ENCODE assay signal across 26 cellular contexts in the genomic region with DNA sequence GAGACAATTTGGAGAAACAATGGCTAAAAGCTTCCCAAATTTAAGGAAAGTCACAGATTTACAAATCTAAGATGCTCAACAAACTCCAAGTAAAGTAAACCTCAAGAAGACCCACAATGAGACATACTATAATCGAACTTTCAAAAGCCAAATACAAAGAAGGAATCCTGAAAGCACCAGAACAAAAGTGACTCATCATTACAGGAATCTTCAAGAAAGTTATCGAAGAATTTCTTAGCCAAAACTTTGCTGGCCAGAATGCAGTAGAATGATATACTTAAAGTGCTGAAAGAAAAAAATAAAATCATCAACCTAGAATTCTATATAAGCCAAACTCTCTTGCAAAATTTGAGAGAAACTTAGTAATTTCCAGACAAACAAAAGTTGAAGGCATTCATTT.
"Had no signal": no experiment of that assay in that cellular context is flagged by ENCODE, and none has a peak within 500 bp of the region (broad histone marks: within the 10 kb centered on the region; RNA-seq: fewer than 3 reads in every experiment).

No MANE protein-coding gene starts in this region.

- H2AFZ ChIP-seq: hepatocyte had no signal

- H3K27me3 ChIP-seq: dorsolateral prefrontal cortex, foreskin keratinocyte, gastroesophageal sphincter, heart left ventricle, hepatocyte, left lung, neutrophil, pancreas, right lobe of liver, suprapubic skin, transverse colon, upper lobe of right lung, uterus had no signal

- DNase-seq: dorsolateral prefrontal cortex; effector CD8-positive, alpha-beta T cell; endodermal cell; foreskin keratinocyte; heart left ventricle; left cardiac atrium; left lung; mesenchymal stem cell; mucosa of descending colon; naive B cell; pancreas; right lobe of liver; small intestine; stimulated activated CD4-positive, alpha-beta T cell treated with anti-CD3 and anti-CD28 coated beads, Interleukin-15, amount 100 ng/mL, for 24 hours; stimulated activated CD4-positive, alpha-beta T cell treated with anti-CD3 and anti-CD28 coated beads, Interleukin-2, amount 100 ng/mL, for 48 hours; stimulated activated naive B cell treated with anti-CD40 and anti-IgM and Interleukin-4, amounts not matched to agents 10 μg/mL and 1 μg/mL and 100 μg/mL, for 72 hours; transverse colon; upper lobe of right lung; uterus had no signal

- H3K27ac ChIP-seq: dorsolateral prefrontal cortex, epithelial cell of prostate, foreskin keratinocyte, gastroesophageal sphincter, heart left ventricle, hepatocyte, left lung, neutrophil, pancreas, right lobe of liver, suprapubic skin, transverse colon, upper lobe of right lung, uterus had no signal

- ATAC-seq: esophagus mucosa; foreskin keratinocyte; gastroesophageal sphincter; heart left ventricle; left cardiac atrium; left lung; mucosa of descending colon; natural killer cell treated with Interleukin-12 subunit alpha and Interleukin-12 subunit beta and Interleukin-15 and Interleukin-18, amount 100 ng/mL, for 72 hours; pancreas; right lobe of liver; stimulated activated naive B cell treated with anti-CD40 and anti-IgM and Interleukin-4, amounts not matched to agents 10 μg/mL and 1 μg/mL and 100 μg/mL, for 72 hours; upper lobe of right lung had no signal

- H3K4me1 ChIP-seq: foreskin keratinocyte, gastroesophageal sphincter, heart left ventricle, left lung, pancreas, suprapubic skin, transverse colon, upper lobe of right lung, uterus had no signal

- H3K79me2 ChIP-seq: hepatocyte had no signal

- H3K4me2 ChIP-seq: hepatocyte had no signal

- H3K36me3 ChIP-seq: gastroesophageal sphincter, heart left ventricle, left lung, neutrophil, pancreas, right lobe of liver, suprapubic skin, transverse colon, upper lobe of right lung, uterus had no signal

- H3K9me3 ChIP-seq: neutrophil, pancreas, right lobe of liver, suprapubic skin, upper lobe of right lung had no signal

- H3K4me3 ChIP-seq: dorsolateral prefrontal cortex, gastroesophageal sphincter, heart left ventricle, hepatocyte, left lung, mucosa of descending colon, pancreas, right lobe of liver, suprapubic skin, transverse colon, upper lobe of right lung, uterus had no signal
